Comparison of ENCODE assay signal across 33 cellular contexts in genomic region chr16:6929868-6930267, GRCh38.
"Had no signal": no experiment of that assay in that cellular context is flagged by ENCODE, and none has a peak within 500 bp of the region (broad histone marks: within the 10 kb centered on the region; RNA-seq: fewer than 3 reads in every experiment).

No MANE protein-coding gene starts in this region.

- H3K27me3 Mint-ChIP-seq: activated B cell treated with CpG ODN at 0.5 μM for 24 hours; activated CD4-positive, alpha-beta memory T cell treated with anti-CD3 and anti-CD28 coated beads for 36 hours; activated CD4-positive, alpha-beta T cell treated with anti-CD3 and anti-CD28 coated beads, Interleukin-2, amount 10 ng/mL, durations not matched to agents 24 days and 14 days; activated CD8-positive, alpha-beta T cell treated with anti-CD3 and anti-CD28 coated beads for 36 hours; activated naive CD8-positive, alpha-beta T cell treated with anti-CD3 and anti-CD28 coated beads for 36 hours; activated T-helper 17 cell treated with anti-CD3 and anti-CD28 coated beads, Interleukin-2, amount 50 U/mL, for 72 hours had no signal

- ATAC-seq: activated CD8-positive, alpha-beta T cell treated with anti-CD3 and anti-CD28 coated beads for 36 hours; activated naive CD4-positive, alpha-beta T cell treated with anti-CD3 and anti-CD28 coated beads, Interleukin-2, amount 50 U/mL, for 72 hours; activated T-cell treated with anti-CD3 and anti-CD28 coated beads, Interleukin-2, amount 50 U/mL, for 4 hours; activated T-cell treated with anti-CD3 and anti-CD28 coated beads, Interleukin-2, amount 50 U/mL, for 72 hours; activated T-helper 17 cell treated with anti-CD3 and anti-CD28 coated beads, Interleukin-2, amount 50 U/mL, for 72 hours; body of pancreas had no signal

- H3K4me1 Mint-ChIP-seq: activated B cell treated with CpG ODN at 0.5 μM for 24 hours; activated CD4-positive, alpha-beta T cell treated with anti-CD3 and anti-CD28 coated beads, Interleukin-2, amount 10 ng/mL, durations not matched to agents 24 days and 14 days; activated naive CD8-positive, alpha-beta T cell treated with anti-CD3 and anti-CD28 coated beads for 36 hours; activated T-helper 17 cell treated with anti-CD3 and anti-CD28 coated beads, Interleukin-2, amount 50 U/mL, for 72 hours had no signal

- DNase-seq: activated B cell treated with CpG ODN at 0.5 μM for 24 hours; activated CD4-positive, alpha-beta memory T cell treated with anti-CD3 and anti-CD28 coated beads for 36 hours; activated CD4-positive, alpha-beta T cell treated with anti-CD3 and anti-CD28 coated beads for 4 hours; activated CD4-positive, alpha-beta T cell treated with anti-CD3 and anti-CD28 coated beads, Interleukin-2, amount 10 ng/mL, durations not matched to agents 24 days and 14 days; activated CD4-positive, alpha-beta T cell treated with anti-CD3 and anti-CD28 coated beads, Interleukin-2, amount 50 U/mL, for 1 hour; activated CD4-positive, alpha-beta T cell treated with anti-CD3 and anti-CD28 coated beads, Interleukin-2, amount 50 U/mL, for 4 hours; activated CD4-positive, CD25-positive, alpha-beta regulatory T cell treated with anti-CD3 and anti-CD28 coated beads, Interleukin-2, amount 50 U/mL, for 72 hours; activated CD8-positive, alpha-beta memory T cell treated with anti-CD3 and anti-CD28 coated beads, Interleukin-2, amount 50 U/mL, for 4 hours; activated CD8-positive, alpha-beta T cell treated with anti-CD3 and anti-CD28 coated beads for 36 hours; activated effector memory CD4-positive, alpha-beta T cell treated with anti-CD3 and anti-CD28 coated beads, Interleukin-2, amount 50 U/mL, for 16 hours; activated gamma-delta T cell treated with Interleukin-2 at 50 U/mL for 16 hours; activated naive CD4-positive, alpha-beta T cell; activated naive CD4-positive, alpha-beta T cell treated with anti-CD3 and anti-CD28 coated beads for 36 hours; activated naive CD4-positive, alpha-beta T cell treated with anti-CD3 and anti-CD28 coated beads, Interleukin-2, amount 50 U/mL, for 16 hours; activated naive CD8-positive, alpha-beta T cell treated with anti-CD3 and anti-CD28 coated beads for 36 hours; activated T-cell treated with anti-CD3 and anti-CD28 coated beads for 4 hours; activated T-cell treated with anti-CD3 and anti-CD28 coated beads, Interleukin-2, amount 50 U/mL, for 1 hour; activated T-cell treated with anti-CD3 and anti-CD28 coated beads, Interleukin-2, amount 50 U/mL, for 4 hours; activated T-cell treated with anti-CD3 and anti-CD28 coated beads, Interleukin-2, amount 50 U/mL, for 72 hours; adrenal gland; amniotic stem cell; aorta; body of pancreas; brain microvascular endothelial cell; central memory CD4-positive, alpha-beta T cell; T-helper 1 cell; T-helper 2 cell; T-helper 9 cell had no signal

- H3K27ac Mint-ChIP-seq: activated B cell treated with CpG ODN at 0.5 μM for 24 hours; activated CD4-positive, alpha-beta memory T cell treated with anti-CD3 and anti-CD28 coated beads for 36 hours; activated CD4-positive, alpha-beta T cell treated with anti-CD3 and anti-CD28 coated beads, Interleukin-2, amount 10 ng/mL, durations not matched to agents 24 days and 14 days; activated CD8-positive, alpha-beta T cell treated with anti-CD3 and anti-CD28 coated beads for 36 hours; activated naive CD4-positive, alpha-beta T cell treated with anti-CD3 and anti-CD28 coated beads for 36 hours; activated naive CD4-positive, alpha-beta T cell treated with anti-CD3 and anti-CD28 coated beads, Interleukin-2, amount 50 U/mL, for 72 hours; activated naive CD8-positive, alpha-beta T cell treated with anti-CD3 and anti-CD28 coated beads for 36 hours; activated T-cell treated with anti-CD3 and anti-CD28 coated beads, Interleukin-2, amount 50 U/mL, for 72 hours; activated T-helper 1 cell treated with anti-CD3 and anti-CD28 coated beads, Interleukin-12 subunit alpha, Interleukin-12 subunit beta, Interleukin-2, Interleukin-4 antibody, amounts not matched to agents 30 ng/mL and 10 ng/mL and 1 ng/mL, durations not matched to agents 14 hours and 24 hours and 36 hours; activated T-helper 17 cell treated with anti-CD3 and anti-CD28 coated beads, Interleukin-2, amount 50 U/mL, for 72 hours; T-helper 1 cell treated with Interleukin-12 subunit alpha and Interleukin-12 subunit beta and Interleukin-4 antibody, amounts not matched to agents 30 μg/mL and 1 μg/mL, for 36 hours; T-helper 2 cell treated with Interferon-gamma antibody and Interleukin-4, amounts not matched to agents 5 μg/mL and 100 μg/mL, for 36 hours had no signal

- H3K4me3 Mint-ChIP-seq: activated B cell treated with CpG ODN at 0.5 μM for 24 hours; activated CD4-positive, alpha-beta memory T cell treated with anti-CD3 and anti-CD28 coated beads for 36 hours; activated CD4-positive, alpha-beta T cell treated with anti-CD3 and anti-CD28 coated beads, Interleukin-2, amount 10 ng/mL, durations not matched to agents 24 days and 14 days; activated CD8-positive, alpha-beta T cell treated with anti-CD3 and anti-CD28 coated beads for 36 hours; activated naive CD4-positive, alpha-beta T cell treated with anti-CD3 and anti-CD28 coated beads for 36 hours; activated naive CD8-positive, alpha-beta T cell treated with anti-CD3 and anti-CD28 coated beads for 36 hours; activated T-cell treated with anti-CD3 and anti-CD28 coated beads, Interleukin-2, amount 50 U/mL, for 4 hours; activated T-cell treated with anti-CD3 and anti-CD28 coated beads, Interleukin-2, amount 50 U/mL, for 72 hours; activated T-helper 1 cell treated with anti-CD3 and anti-CD28 coated beads, Interleukin-12 subunit alpha, Interleukin-12 subunit beta, Interleukin-2, Interleukin-4 antibody, amounts not matched to agents 30 ng/mL and 10 ng/mL and 1 ng/mL, durations not matched to agents 14 hours and 24 hours and 36 hours; activated T-helper 17 cell treated with anti-CD3 and anti-CD28 coated beads, Interleukin-2, amount 50 U/mL, for 72 hours; T-helper 1 cell treated with Interleukin-12 subunit alpha and Interleukin-12 subunit beta and Interleukin-4 antibody, amounts not matched to agents 30 μg/mL and 1 μg/mL, for 36 hours; T-helper 2 cell treated with Interferon-gamma antibody and Interleukin-4, amounts not matched to agents 5 μg/mL and 100 μg/mL, for 36 hours had no signal

- H3K36me3 Mint-ChIP-seq: activated CD4-positive, alpha-beta memory T cell treated with anti-CD3 and anti-CD28 coated beads for 36 hours; activated naive CD8-positive, alpha-beta T cell treated with anti-CD3 and anti-CD28 coated beads for 36 hours had no signal
